30 cellular contexts compared by ENCODE assay signal in genomic region chr7:155313082-155313481, GRCh38.
"Had no signal": no experiment of that assay in that cellular context is flagged by ENCODE, and none has a peak within 500 bp of the region (broad histone marks: within the 10 kb centered on the region; RNA-seq: fewer than 3 reads in every experiment).

No MANE protein-coding gene starts in this region.

- H3K27ac Mint-ChIP-seq: activated CD4-positive, alpha-beta memory T cell treated with anti-CD3 and anti-CD28 coated beads for 36 hours; activated naive CD4-positive, alpha-beta T cell treated with anti-CD3 and anti-CD28 coated beads, Interleukin-2, amount 10 ng/mL, durations not matched to agents 7 days and 5 days; activated T-cell treated with anti-CD3 and anti-CD28 coated beads, Interleukin-2, amount 50 U/mL, for 72 hours; activated T-helper 2 cell treated with anti-CD3 and anti-CD28 coated beads, Interferon-gamma antibody, Interleukin-2, Interleukin-4, amounts not matched to agents 10 μg/mL and 5 μg/mL and 100 μg/mL, durations not matched to agents 14 hours and 24 hours and 36 hours had no signal

- DNase-seq: activated CD4-positive, alpha-beta memory T cell treated with anti-CD3 and anti-CD28 coated beads for 36 hours; activated CD4-positive, alpha-beta T cell treated with anti-CD3 and anti-CD28 coated beads, Interleukin-2, amount 10 ng/mL, durations not matched to agents 7 days and 5 days; activated CD4-positive, CD25-positive, alpha-beta regulatory T cell; activated CD8-positive, alpha-beta memory T cell treated with anti-CD3 and anti-CD28 coated beads, Interleukin-2, amount 50 U/mL, for 4 hours; activated gamma-delta T cell treated with Interleukin-2 at 50 U/mL for 16 hours; activated naive CD4-positive, alpha-beta T cell treated with anti-CD3 and anti-CD28 coated beads, Interleukin-2, amount 10 ng/mL, durations not matched to agents 7 days and 5 days; activated T-cell treated with anti-CD3 and anti-CD28 coated beads, Interleukin-2, amount 50 U/mL, for 72 hours; aorta; caudate nucleus; KG1; NCI-H1048; NCI-H1417; NCI-H1694; NCI-H2029; NCI-H2107; NCI-H345; NCI-H510A; NCI-H526 treated with DMSO at 0.1 percent for 48 hours; NK-92 treated with Interleukin-12 subunit alpha and Interleukin-12 subunit beta, amount 100 ng/mL, for 24 hours; OCI-M1; RPMI8226; SHP77; T-helper 2 cell; T1000 had no signal

- H3K27ac ChIP-seq: breast epithelium, SJSA1, VCaP had no signal

- H3K4me1 ChIP-seq: breast epithelium, SJSA1 had no signal

- FAIRE-seq: TTC549 had no signal

- ATAC-seq: activated T-cell treated with anti-CD3 and anti-CD28 coated beads, Interleukin-2, amount 50 U/mL, for 72 hours; Panc1 had no signal

- H3K9me3 Mint-ChIP-seq: activated CD4-positive, alpha-beta memory T cell treated with anti-CD3 and anti-CD28 coated beads for 36 hours; activated CD4-positive, alpha-beta T cell treated with anti-CD3 and anti-CD28 coated beads, Interleukin-2, amount 10 ng/mL, durations not matched to agents 7 days and 5 days; activated naive CD4-positive, alpha-beta T cell treated with anti-CD3 and anti-CD28 coated beads, Interleukin-2, amount 10 ng/mL, durations not matched to agents 7 days and 5 days; activated T-cell treated with anti-CD3 and anti-CD28 coated beads, Interleukin-2, amount 50 U/mL, for 72 hours; activated T-helper 2 cell treated with anti-CD3 and anti-CD28 coated beads, Interferon-gamma antibody, Interleukin-2, Interleukin-4, amounts not matched to agents 10 μg/mL and 5 μg/mL and 100 μg/mL, durations not matched to agents 14 hours and 24 hours and 36 hours had no signal

- H3K9me3 ChIP-seq: breast epithelium, SJSA1 had no signal

- H3K4me3 ChIP-seq: breast epithelium, SJSA1 had no signal

- H3K27me3 Mint-ChIP-seq: activated CD4-positive, alpha-beta memory T cell treated with anti-CD3 and anti-CD28 coated beads for 36 hours; activated CD4-positive, alpha-beta T cell treated with anti-CD3 and anti-CD28 coated beads, Interleukin-2, amount 10 ng/mL, durations not matched to agents 7 days and 5 days; activated naive CD4-positive, alpha-beta T cell treated with anti-CD3 and anti-CD28 coated beads, Interleukin-2, amount 10 ng/mL, durations not matched to agents 7 days and 5 days had no signal

- H3K4me3 Mint-ChIP-seq: activated CD4-positive, alpha-beta memory T cell treated with anti-CD3 and anti-CD28 coated beads for 36 hours; activated CD4-positive, alpha-beta T cell treated with anti-CD3 and anti-CD28 coated beads, Interleukin-2, amount 10 ng/mL, durations not matched to agents 7 days and 5 days; activated naive CD4-positive, alpha-beta T cell treated with anti-CD3 and anti-CD28 coated beads, Interleukin-2, amount 10 ng/mL, durations not matched to agents 7 days and 5 days; activated T-cell treated with anti-CD3 and anti-CD28 coated beads, Interleukin-2, amount 50 U/mL, for 72 hours had no signal

- H3K36me3 ChIP-seq: breast epithelium had no signal

- H3K4me1 Mint-ChIP-seq: activated CD4-positive, alpha-beta T cell treated with anti-CD3 and anti-CD28 coated beads, Interleukin-2, amount 10 ng/mL, durations not matched to agents 7 days and 5 days had no signal

- H3K27me3 ChIP-seq: breast epithelium, SJSA1 had no signal
